1 cellular context compared by ENCODE assay signal in the genomic region with DNA sequence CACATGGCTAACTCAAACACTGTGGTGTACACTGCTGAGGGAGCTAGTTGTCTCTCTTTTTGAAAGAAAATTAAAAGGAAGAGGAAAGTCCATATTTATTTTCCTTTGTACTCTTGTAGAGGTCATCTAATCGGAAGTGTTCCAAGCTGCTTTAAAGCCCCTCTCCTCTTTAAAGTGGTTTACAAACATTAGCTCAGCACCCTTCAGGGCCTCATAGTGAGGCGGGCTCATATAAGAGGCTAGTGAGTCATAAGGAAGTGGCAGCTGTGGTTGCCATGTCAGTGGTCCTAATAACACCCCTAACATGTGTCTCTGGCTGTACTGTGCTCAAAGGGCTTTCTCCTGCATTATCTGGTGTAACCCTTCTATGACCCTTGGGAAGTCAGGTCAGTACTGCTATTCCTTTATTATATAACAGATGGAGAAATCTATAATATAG.
TF ChIP-seq lines count a peak whose summit lies in the region.

No MANE protein-coding gene starts in this region.

TF ChIP-seq in HepG2, 621 proteins besides CTCF, POLR2A, EP300 and RAD21 (continued from another document and continues in another):
- TF ChIP-seq, protein P1, sequence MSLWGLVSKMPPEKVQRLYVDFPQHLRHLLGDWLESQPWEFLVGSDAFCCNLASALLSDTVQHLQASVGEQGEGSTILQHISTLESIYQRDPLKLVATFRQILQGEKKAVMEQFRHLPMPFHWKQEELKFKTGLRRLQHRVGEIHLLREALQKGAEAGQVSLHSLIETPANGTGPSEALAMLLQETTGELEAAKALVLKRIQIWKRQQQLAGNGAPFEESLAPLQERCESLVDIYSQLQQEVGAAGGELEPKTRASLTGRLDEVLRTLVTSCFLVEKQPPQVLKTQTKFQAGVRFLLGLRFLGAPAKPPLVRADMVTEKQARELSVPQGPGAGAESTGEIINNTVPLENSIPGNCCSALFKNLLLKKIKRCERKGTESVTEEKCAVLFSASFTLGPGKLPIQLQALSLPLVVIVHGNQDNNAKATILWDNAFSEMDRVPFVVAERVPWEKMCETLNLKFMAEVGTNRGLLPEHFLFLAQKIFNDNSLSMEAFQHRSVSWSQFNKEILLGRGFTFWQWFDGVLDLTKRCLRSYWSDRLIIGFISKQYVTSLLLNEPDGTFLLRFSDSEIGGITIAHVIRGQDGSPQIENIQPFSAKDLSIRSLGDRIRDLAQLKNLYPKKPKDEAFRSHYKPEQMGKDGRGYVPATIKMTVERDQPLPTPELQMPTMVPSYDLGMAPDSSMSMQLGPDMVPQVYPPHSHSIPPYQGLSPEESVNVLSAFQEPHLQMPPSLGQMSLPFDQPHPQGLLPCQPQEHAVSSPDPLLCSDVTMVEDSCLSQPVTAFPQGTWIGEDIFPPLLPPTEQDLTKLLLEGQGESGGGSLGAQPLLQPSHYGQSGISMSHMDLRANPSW (CRISPR knock-in tag; IDR thresholded peaks at IDR 0.05; ENCODE audit: borderline replicate concordance): no peak
- TF ChIP-seq ZNF274 (CRISPR knock-in tag; IDR thresholded peaks at IDR 0.05) (no peak), ZNF224 (CRISPR knock-in tag; IDR thresholded peaks at IDR 0.05) (no peak), ZFP36L2 (CRISPR knock-in tag; IDR thresholded peaks at IDR 0.05) (no peak), ZNF432 (CRISPR knock-in tag; IDR thresholded peaks at IDR 0.05; ENCODE audit: borderline replicate concordance) (no peak), ZBTB7A (CRISPR knock-in tag; IDR thresholded peaks at IDR 0.05) (no peak), ZNF180 (CRISPR knock-in tag; IDR thresholded peaks at IDR 0.05; ENCODE audit: borderline replicate concordance, low read depth) (no peak), RELA (CRISPR knock-in tag; IDR thresholded peaks at IDR 0.05) (0 out of 2 replicates have a peak, but pooled peaks have one; percentile 32), CEBPB (IDR thresholded peaks at IDR 0.05; ENCODE audit: borderline replicate concordance, low read depth, low read length) (no peak), GTF3A (CRISPR knock-in tag; conservative IDR thresholded peaks at IDR 0.05) (no peak), ZNF672 (CRISPR knock-in tag; IDR thresholded peaks at IDR 0.05) (no peak), HMG20B (CRISPR knock-in tag; conservative IDR thresholded peaks at IDR 0.05) (peak; percentile 96), GZF1 (CRISPR knock-in tag; IDR thresholded peaks at IDR 0.05) (no peak), ARID2 (CRISPR knock-in tag; IDR thresholded peaks at IDR 0.05; ENCODE audit: borderline replicate concordance) (peak; percentile 66; the same call in 1 of the 2 replicates), TCF7 (IDR thresholded peaks at IDR 0.05; ENCODE audit: low read depth) (peak; percentile 100), ZNF234 (CRISPR knock-in tag; conservative IDR thresholded peaks at IDR 0.05) (no peak), IRX3 (CRISPR knock-in tag; IDR thresholded peaks at IDR 0.05; ENCODE audit: borderline replicate concordance, low read depth) (0 out of 2 replicates have a peak, but pooled peaks have one; percentile 39), SPEN (CRISPR knock-in tag; IDR thresholded peaks at IDR 0.05; ENCODE audit: low read depth) (0 out of 2 replicates have a peak, but pooled peaks have one; percentile 37), ZNF34 (CRISPR knock-in tag; IDR thresholded peaks at IDR 0.05; ENCODE audit: borderline replicate concordance) (no peak), TARDBP (CRISPR knock-in tag; IDR thresholded peaks at IDR 0.05) (peak; percentile 97), ZNF629 (CRISPR knock-in tag; conservative IDR thresholded peaks at IDR 0.05) (no peak; the same call in 1 of the 2 replicates), YEATS4 (CRISPR knock-in tag; IDR thresholded peaks at IDR 0.05; ENCODE audit: borderline replicate concordance) (peak; percentile 77), SAFB2 (CRISPR knock-in tag; IDR thresholded peaks at IDR 0.05; ENCODE audit: borderline replicate concordance, low read depth) (no peak), ZSCAN9 (CRISPR knock-in tag; IDR thresholded peaks at IDR 0.05; ENCODE audit: borderline replicate concordance) (peak; percentile 81), ATF7 (IDR thresholded peaks at IDR 0.05) (0 out of 2 replicates have a peak, but pooled peaks have one; percentile 20), ATF7 (CRISPR knock-in tag; IDR thresholded peaks at IDR 0.05) (peak; percentile 86; the same call in 1 of the 2 replicates), ZBTB42 (CRISPR knock-in tag; IDR thresholded peaks at IDR 0.05) (peak; percentile 38; the same call in 1 of the 2 replicates), ZNF33A (CRISPR knock-in tag; IDR thresholded peaks at IDR 0.05; ENCODE audit: borderline replicate concordance) (no peak), ZFP36 (IDR thresholded peaks at IDR 0.05; ENCODE audit: borderline replicate concordance, low read depth, low read length, partially characterized antibody) (peak; percentile 56), DPF2 (CRISPR knock-in tag; IDR thresholded peaks at IDR 0.05; ENCODE audit: borderline replicate concordance, low read depth) (peak; percentile 99), TAF15 (IDR thresholded peaks at IDR 0.05; ENCODE audit: low read depth, low read length, poor library complexity, severe bottlenecking) (no peak), HNF4G (IDR thresholded peaks at IDR 0.05; ENCODE audit: borderline replicate concordance, low read depth, low read length) (peak; percentile 95), HNF4G (CRISPR knock-in tag; IDR thresholded peaks at IDR 0.05; ENCODE audit: borderline replicate concordance, low read depth) (peak; percentile 52; the same call in 1 of the 2 replicates), ZBTB7B (CRISPR knock-in tag; IDR thresholded peaks at IDR 0.05) (peak; percentile 98), NCOR1 (IDR thresholded peaks at IDR 0.05; ENCODE audit: borderline replicate concordance, low read length) (peak; percentile 98), TGIF2 (CRISPR knock-in tag; IDR thresholded peaks at IDR 0.05) (peak; percentile 78; the same call in 1 of the 2 replicates), TOE1 (CRISPR knock-in tag; IDR thresholded peaks at IDR 0.05) (no peak), ZNF782 (CRISPR knock-in tag; IDR thresholded peaks at IDR 0.05; ENCODE audit: borderline replicate concordance) (no peak; the same call in 1 of the 2 replicates), SUZ12 (IDR thresholded peaks at IDR 0.05; ENCODE audit: low read depth, low read length) (no peak), ZNF20 (CRISPR knock-in tag; IDR thresholded peaks at IDR 0.05) (no peak), BHLHE40 (IDR thresholded peaks at IDR 0.05; ENCODE audit: low read length) (peak; percentile 75; the same call in 1 of the 2 replicates), ZNF451 (CRISPR knock-in tag; IDR thresholded peaks at IDR 0.05) (no peak), NFKB2 (CRISPR knock-in tag; IDR thresholded peaks at IDR 0.05; ENCODE audit: borderline replicate concordance) (no peak), REL (CRISPR knock-in tag; conservative IDR thresholded peaks at IDR 0.05) (no peak), HMG20A (CRISPR knock-in tag; IDR thresholded peaks at IDR 0.05; ENCODE audit: borderline replicate concordance) (peak; percentile 99), PRMT3 (CRISPR knock-in tag; IDR thresholded peaks at IDR 0.05; ENCODE audit: borderline replicate concordance, low read depth) (no peak), HIVEP1 (CRISPR knock-in tag; IDR thresholded peaks at IDR 0.05) (no peak), NR3C1 (CRISPR knock-in tag; IDR thresholded peaks at IDR 0.05) (no peak)
- TF ChIP-seq, protein P2, sequence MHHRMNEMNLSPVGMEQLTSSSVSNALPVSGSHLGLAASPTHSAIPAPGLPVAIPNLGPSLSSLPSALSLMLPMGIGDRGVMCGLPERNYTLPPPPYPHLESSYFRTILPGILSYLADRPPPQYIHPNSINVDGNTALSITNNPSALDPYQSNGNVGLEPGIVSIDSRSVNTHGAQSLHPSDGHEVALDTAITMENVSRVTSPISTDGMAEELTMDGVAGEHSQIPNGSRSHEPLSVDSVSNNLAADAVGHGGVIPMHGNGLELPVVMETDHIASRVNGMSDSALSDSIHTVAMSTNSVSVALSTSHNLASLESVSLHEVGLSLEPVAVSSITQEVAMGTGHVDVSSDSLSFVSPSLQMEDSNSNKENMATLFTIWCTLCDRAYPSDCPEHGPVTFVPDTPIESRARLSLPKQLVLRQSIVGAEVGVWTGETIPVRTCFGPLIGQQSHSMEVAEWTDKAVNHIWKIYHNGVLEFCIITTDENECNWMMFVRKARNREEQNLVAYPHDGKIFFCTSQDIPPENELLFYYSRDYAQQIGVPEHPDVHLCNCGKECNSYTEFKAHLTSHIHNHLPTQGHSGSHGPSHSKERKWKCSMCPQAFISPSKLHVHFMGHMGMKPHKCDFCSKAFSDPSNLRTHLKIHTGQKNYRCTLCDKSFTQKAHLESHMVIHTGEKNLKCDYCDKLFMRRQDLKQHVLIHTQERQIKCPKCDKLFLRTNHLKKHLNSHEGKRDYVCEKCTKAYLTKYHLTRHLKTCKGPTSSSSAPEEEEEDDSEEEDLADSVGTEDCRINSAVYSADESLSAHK (CRISPR knock-in tag; IDR thresholded peaks at IDR 0.05; ENCODE audit: borderline replicate concordance): no peak
- TF ChIP-seq, protein P3, sequence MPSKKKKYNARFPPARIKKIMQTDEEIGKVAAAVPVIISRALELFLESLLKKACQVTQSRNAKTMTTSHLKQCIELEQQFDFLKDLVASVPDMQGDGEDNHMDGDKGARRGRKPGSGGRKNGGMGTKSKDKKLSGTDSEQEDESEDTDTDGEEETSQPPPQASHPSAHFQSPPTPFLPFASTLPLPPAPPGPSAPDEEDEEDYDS (CRISPR knock-in tag; IDR thresholded peaks at IDR 0.05): peak; percentile 87
- TF ChIP-seq, protein P4, sequence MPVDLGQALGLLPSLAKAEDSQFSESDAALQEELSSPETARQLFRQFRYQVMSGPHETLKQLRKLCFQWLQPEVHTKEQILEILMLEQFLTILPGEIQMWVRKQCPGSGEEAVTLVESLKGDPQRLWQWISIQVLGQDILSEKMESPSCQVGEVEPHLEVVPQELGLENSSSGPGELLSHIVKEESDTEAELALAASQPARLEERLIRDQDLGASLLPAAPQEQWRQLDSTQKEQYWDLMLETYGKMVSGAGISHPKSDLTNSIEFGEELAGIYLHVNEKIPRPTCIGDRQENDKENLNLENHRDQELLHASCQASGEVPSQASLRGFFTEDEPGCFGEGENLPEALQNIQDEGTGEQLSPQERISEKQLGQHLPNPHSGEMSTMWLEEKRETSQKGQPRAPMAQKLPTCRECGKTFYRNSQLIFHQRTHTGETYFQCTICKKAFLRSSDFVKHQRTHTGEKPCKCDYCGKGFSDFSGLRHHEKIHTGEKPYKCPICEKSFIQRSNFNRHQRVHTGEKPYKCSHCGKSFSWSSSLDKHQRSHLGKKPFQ (CRISPR knock-in tag; IDR thresholded peaks at IDR 0.05; ENCODE audit: insufficient replicate concordance): peak; percentile 50
- TF ChIP-seq, protein P5, sequence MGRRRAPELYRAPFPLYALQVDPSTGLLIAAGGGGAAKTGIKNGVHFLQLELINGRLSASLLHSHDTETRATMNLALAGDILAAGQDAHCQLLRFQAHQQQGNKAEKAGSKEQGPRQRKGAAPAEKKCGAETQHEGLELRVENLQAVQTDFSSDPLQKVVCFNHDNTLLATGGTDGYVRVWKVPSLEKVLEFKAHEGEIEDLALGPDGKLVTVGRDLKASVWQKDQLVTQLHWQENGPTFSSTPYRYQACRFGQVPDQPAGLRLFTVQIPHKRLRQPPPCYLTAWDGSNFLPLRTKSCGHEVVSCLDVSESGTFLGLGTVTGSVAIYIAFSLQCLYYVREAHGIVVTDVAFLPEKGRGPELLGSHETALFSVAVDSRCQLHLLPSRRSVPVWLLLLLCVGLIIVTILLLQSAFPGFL (CRISPR knock-in tag; IDR thresholded peaks at IDR 0.05): no peak
- TF ChIP-seq, protein P6, sequence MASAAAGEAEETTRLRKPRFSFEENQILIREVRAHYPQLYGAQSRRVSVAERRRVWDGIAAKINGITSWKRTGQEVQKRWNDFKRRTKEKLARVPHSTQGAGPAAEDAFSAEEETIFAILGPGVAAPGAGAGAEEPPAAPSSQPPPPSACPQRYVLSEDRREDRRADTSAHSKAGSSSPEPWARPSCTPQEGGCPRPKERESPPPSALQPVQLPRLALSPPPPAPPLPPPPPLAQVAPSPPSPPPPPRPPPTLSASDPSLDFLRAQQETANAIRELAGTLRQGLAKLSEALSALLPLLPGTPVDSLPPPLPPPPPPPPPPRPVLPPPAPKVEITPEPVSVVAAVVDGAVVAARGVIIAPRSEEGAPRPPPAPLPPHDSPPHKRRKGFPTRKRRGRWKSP (CRISPR knock-in tag; IDR thresholded peaks at IDR 0.05): no peak
- TF ChIP-seq, protein P7, sequence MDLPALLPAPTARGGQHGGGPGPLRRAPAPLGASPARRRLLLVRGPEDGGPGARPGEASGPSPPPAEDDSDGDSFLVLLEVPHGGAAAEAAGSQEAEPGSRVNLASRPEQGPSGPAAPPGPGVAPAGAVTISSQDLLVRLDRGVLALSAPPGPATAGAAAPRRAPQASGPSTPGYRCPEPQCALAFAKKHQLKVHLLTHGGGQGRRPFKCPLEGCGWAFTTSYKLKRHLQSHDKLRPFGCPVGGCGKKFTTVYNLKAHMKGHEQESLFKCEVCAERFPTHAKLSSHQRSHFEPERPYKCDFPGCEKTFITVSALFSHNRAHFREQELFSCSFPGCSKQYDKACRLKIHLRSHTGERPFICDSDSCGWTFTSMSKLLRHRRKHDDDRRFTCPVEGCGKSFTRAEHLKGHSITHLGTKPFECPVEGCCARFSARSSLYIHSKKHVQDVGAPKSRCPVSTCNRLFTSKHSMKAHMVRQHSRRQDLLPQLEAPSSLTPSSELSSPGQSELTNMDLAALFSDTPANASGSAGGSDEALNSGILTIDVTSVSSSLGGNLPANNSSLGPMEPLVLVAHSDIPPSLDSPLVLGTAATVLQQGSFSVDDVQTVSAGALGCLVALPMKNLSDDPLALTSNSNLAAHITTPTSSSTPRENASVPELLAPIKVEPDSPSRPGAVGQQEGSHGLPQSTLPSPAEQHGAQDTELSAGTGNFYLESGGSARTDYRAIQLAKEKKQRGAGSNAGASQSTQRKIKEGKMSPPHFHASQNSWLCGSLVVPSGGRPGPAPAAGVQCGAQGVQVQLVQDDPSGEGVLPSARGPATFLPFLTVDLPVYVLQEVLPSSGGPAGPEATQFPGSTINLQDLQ (CRISPR knock-in tag; IDR thresholded peaks at IDR 0.05): no peak
